In genomic region chr13:25372275-25373081, GRCh38 we compare ENCODE assay signal across 8 cellular contexts. TPM values are rescaled to one million over a fixed set of nuclear protein-coding genes. Genes with fewer than 3 reads are reported as not detected.
A peak's percentile ranks its signal among the peaks of the same experiment; 100 is the strongest.
DNase-seq lines count a peak whose midpoint lies in the region; ATAC-seq and TF ChIP-seq lines count a peak whose summit lies in the region.

No MANE protein-coding gene starts in this region.

- DNase-seq in NCI-H526 (lab: John Stamatoyannopoulos, UW) (peak; percentile 47 to 77), NCI-H526 treated with DMSO at 0.1 percent for 48 hours (lab: John Stamatoyannopoulos, UW) (no peak), HFFc6 (no peak)
- DNase-seq in activated CD8-positive, alpha-beta T cell treated with anti-CD3 and anti-CD28 coated beads, Interleukin-2, amount 10 ng/mL, durations not matched to agents 7 days and 5 days = no peak
- DNase-seq in stimulated activated effector memory CD8-positive, alpha-beta T cell treated with anti-CD3 and anti-CD28 coated beads, Interleukin-12 subunit alpha, Interleukin-12 subunit beta, amount 100 ng/mL, for 72 hours (ENCODE audit: low spot score in 2 of 2) = no peak
- no peak for DNase-seq in central memory CD4-positive, alpha-beta T cell

- no peaks in the 10 kb centered on the region for H3K9me3 Mint-ChIP-seq in activated CD8-positive, alpha-beta T cell treated with anti-CD3 and anti-CD28 coated beads, Interleukin-2, amount 10 ng/mL, durations not matched to agents 7 days and 5 days (ENCODE audit: insufficient read depth)
- H3K9me3 Mint-ChIP-seq in stimulated activated effector memory CD8-positive, alpha-beta T cell treated with anti-CD3 and anti-CD28 coated beads, Interleukin-12 subunit alpha, Interleukin-12 subunit beta, amount 100 ng/mL, for 72 hours = no peaks in the 10 kb centered on the region
- no peaks in the 10 kb centered on the region for H3K9me3 Mint-ChIP-seq in HFFc6

- H3K4me3 ChIP-seq in iPS-11a (ENCODE audit: low read depth, low read length) = peak overlapping the region; percentile 55

- H3K27me3 Mint-ChIP-seq in activated CD8-positive, alpha-beta T cell treated with anti-CD3 and anti-CD28 coated beads, Interleukin-2, amount 10 ng/mL, durations not matched to agents 7 days and 5 days (ENCODE audit: low read depth) = peaks cover 69% of the 10 kb centered on the region
- peaks cover 36% of the 10 kb centered on the region for H3K27me3 Mint-ChIP-seq in HFFc6 (ENCODE audit: insufficient read depth)

- peak overlapping the region; percentile 35 for H3K4me3 Mint-ChIP-seq in activated CD8-positive, alpha-beta T cell treated with anti-CD3 and anti-CD28 coated beads, Interleukin-2, amount 10 ng/mL, durations not matched to agents 7 days and 5 days
- H3K4me3 Mint-ChIP-seq in stimulated activated effector memory CD8-positive, alpha-beta T cell treated with anti-CD3 and anti-CD28 coated beads, Interleukin-12 subunit alpha, Interleukin-12 subunit beta, amount 100 ng/mL, for 72 hours = no peak overlapping the region
- no peak overlapping the region for H3K4me3 Mint-ChIP-seq in HFFc6

- TF ChIP-seq CTCF in HFFc6 (IDR thresholded peaks at IDR 0.05) = no peak

- H3K27ac Mint-ChIP-seq in activated CD8-positive, alpha-beta T cell treated with anti-CD3 and anti-CD28 coated beads, Interleukin-2, amount 10 ng/mL, durations not matched to agents 7 days and 5 days = no peak overlapping the region
- no peak overlapping the region for H3K27ac Mint-ChIP-seq in stimulated activated effector memory CD8-positive, alpha-beta T cell treated with anti-CD3 and anti-CD28 coated beads, Interleukin-12 subunit alpha, Interleukin-12 subunit beta, amount 100 ng/mL, for 72 hours
- H3K27ac Mint-ChIP-seq in HFFc6 = no peak overlapping the region

- POLR2A ChIA-PET in activated CD8-positive, alpha-beta T cell treated with anti-CD3 and anti-CD28 coated beads, Interleukin-2, amount 10 ng/mL, durations not matched to agents 7 days and 5 days (lab: Charles Lee) = no interaction called here

- H3K4me1 Mint-ChIP-seq in activated CD8-positive, alpha-beta T cell treated with anti-CD3 and anti-CD28 coated beads, Interleukin-2, amount 10 ng/mL, durations not matched to agents 7 days and 5 days (ENCODE audit: low read depth) = peaks cover 9% of the 10 kb centered on the region
- peaks cover 6% of the 10 kb centered on the region for H3K4me1 Mint-ChIP-seq in stimulated activated effector memory CD8-positive, alpha-beta T cell treated with anti-CD3 and anti-CD28 coated beads, Interleukin-12 subunit alpha, Interleukin-12 subunit beta, amount 100 ng/mL, for 72 hours
- H3K4me1 Mint-ChIP-seq in HFFc6 (ENCODE audit: low read depth) = 0 out of 2 replicates have a peak, but pooled peaks cover 5% of the 10 kb centered on the region

- peak; percentile 22 for ATAC-seq in activated CD8-positive, alpha-beta T cell treated with anti-CD3 and anti-CD28 coated beads, Interleukin-2, amount 10 ng/mL, durations not matched to agents 7 days and 5 days
- ATAC-seq in stimulated activated effector memory CD8-positive, alpha-beta T cell treated with anti-CD3 and anti-CD28 coated beads, Interleukin-12 subunit alpha, Interleukin-12 subunit beta, amount 100 ng/mL, for 72 hours = peak; percentile 5
- ATAC-seq in HG02852 (IDR thresholded peaks at IDR 0.05; ENCODE audit: unreplicated experiment) = no peak

- CTCF ChIA-PET in activated CD8-positive, alpha-beta T cell treated with anti-CD3 and anti-CD28 coated beads, Interleukin-2, amount 10 ng/mL, durations not matched to agents 7 days and 5 days (lab: Charles Lee) = no interaction called here

- no peaks in the 10 kb centered on the region for H3K36me3 Mint-ChIP-seq in activated CD8-positive, alpha-beta T cell treated with anti-CD3 and anti-CD28 coated beads, Interleukin-2, amount 10 ng/mL, durations not matched to agents 7 days and 5 days (ENCODE audit: low read depth)
- no peaks in the 10 kb centered on the region for H3K36me3 Mint-ChIP-seq in stimulated activated effector memory CD8-positive, alpha-beta T cell treated with anti-CD3 and anti-CD28 coated beads, Interleukin-12 subunit alpha, Interleukin-12 subunit beta, amount 100 ng/mL, for 72 hours
- no peaks in the 10 kb centered on the region for H3K36me3 Mint-ChIP-seq in HFFc6 (ENCODE audit: low read depth)

RNA-seq across cellular contexts. Expression of gene ATP8A2, which starts 0.7 kb away (rescaled TPM):
- 1 to 10 TPM; 1.1 to 1.2 TPM for total RNA-seq in activated CD8-positive, alpha-beta T cell treated with anti-CD3 and anti-CD28 coated beads, Interleukin-2, amount 10 ng/mL, durations not matched to agents 7 days and 5 days
- under 1 TPM in 1 of 6 experiments, not detected in 5; 0.02 TPM for total RNA-seq in HFFc6 (2021; fragmentation: NEBNext Ultra II Directional; extraction: Animal tissue kit (Norgen Biotek cat#: 25700))

Comparison
In these comparisons a context has a peak if more than half of its experiments do, and no peak if none do; other contexts are left out.
1. DNase-seq: peak in NCI-H526 (2 of 2); none in NCI-H526 treated with DMSO at 0.1 percent for 48 hours (single experiment), activated CD8-positive, alpha-beta T cell treated with anti-CD3 and anti-CD28 coated beads, Interleukin-2, amount 10 ng/mL, durations not matched to agents 7 days and 5 days (single experiment), stimulated activated effector memory CD8-positive, alpha-beta T cell treated with anti-CD3 and anti-CD28 coated beads, Interleukin-12 subunit alpha, Interleukin-12 subunit beta, amount 100 ng/mL, for 72 hours (0 of 2), central memory CD4-positive, alpha-beta T cell (single experiment) and HFFc6 (single experiment).